9 cellular contexts compared by ENCODE assay signal in the genomic region with DNA sequence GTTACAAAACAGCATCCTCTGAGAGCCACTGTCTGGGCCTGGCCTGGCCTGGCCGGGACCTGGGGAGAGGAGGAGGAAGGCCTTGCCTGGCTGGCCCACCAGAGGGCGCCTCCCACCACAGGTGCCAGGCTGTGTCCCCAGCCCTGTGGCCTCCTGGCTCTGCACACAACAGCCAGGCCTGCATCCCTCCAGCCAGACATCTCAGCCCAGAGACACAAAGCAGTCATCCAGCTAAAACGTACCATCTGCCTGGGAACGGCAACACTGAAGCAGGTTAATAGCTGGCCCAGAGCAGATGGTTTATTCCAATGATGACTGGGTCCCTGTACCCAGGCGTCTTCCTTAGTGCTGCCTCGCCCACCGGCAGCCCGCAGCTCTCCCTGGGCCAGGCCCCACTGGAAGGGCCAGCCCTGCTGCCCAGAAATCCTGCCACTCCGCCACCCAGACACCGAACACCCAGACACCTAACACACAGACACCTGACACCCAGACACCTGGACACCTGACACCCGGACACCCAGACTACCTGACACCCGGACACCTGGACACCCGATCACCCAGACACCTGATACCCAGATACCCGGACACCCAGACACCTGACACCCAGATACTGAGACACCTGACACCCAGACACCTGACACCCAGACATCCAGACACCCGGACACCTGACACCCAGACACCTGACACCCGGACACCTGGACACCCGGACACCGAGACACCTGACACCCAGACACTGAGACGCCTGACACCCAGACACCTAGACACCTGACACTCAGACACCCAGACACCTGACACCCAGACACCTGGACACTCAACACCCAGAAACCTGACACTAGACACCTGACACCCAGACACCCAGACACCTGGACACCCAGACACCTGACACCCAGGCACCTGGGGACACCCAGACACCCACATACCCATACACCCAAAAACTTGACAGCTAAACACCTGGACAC. TPM values are rescaled to one million over a fixed set of nuclear protein-coding genes. Genes with fewer than 3 reads are reported as not detected.
DNase-seq lines count a peak whose midpoint lies in the region; ATAC-seq and TF ChIP-seq lines count a peak whose summit lies in the region.
"Had no signal": no experiment of that assay in that cellular context is flagged by ENCODE, and none has a peak within 500 bp of the region (broad histone marks: within the 10 kb centered on the region; RNA-seq: fewer than 3 reads in every experiment).

No MANE protein-coding gene starts in this region.

- in situ Hi-C loops in KBM-7 (cut with MboI; ENCODE audit: low pct_unique_long_range_greater_than_20kb, low sequenced_read_pairs) = loop anchor here (25.0 kb wide), 1 partner anchor 483 kb away; the partner anchor contains the start of gene UQCRFS1

- H3K4me3 ChIP-seq in vagina = no peak overlapping the region

- peaks cover 5% of the 10 kb centered on the region for H3K9me3 ChIP-seq in vagina

- intact Hi-C loops in Right ventricle myocardium inferior (cut with DNase I) (loop anchor here (1.0 kb wide), 1 partner anchor 21 kb away; no protein-coding TSS in a partner anchor), posterior vena cava (cut with DNase I) (loop anchor here in 1 of 2 donors (5.0 kb wide), 1 partner anchor 83 kb away; no protein-coding TSS in a partner anchor), vagina (cut with DNase I) (no loop called here)

- H3K27me3 ChIP-seq in vagina = no peaks in the 10 kb centered on the region

- H3K27ac Mint-ChIP-seq in activated naive CD4-positive, alpha-beta T cell treated with anti-CD3 and anti-CD28 coated beads, Interleukin-2, amount 50 U/mL, for 72 hours = peak overlapping the region in 1 of 2 donors; percentile 80
- H3K27ac Mint-ChIP-seq: dendritic cell treated with granulocyte-macrophage colony-stimulating factor and Interleukin-4, amounts not matched to agents 40 ng/mL and 50 ng/mL, for 4 days had no signal

- TF ChIP-seq CTCF in vagina (IDR thresholded peaks at IDR 0.05) = peak; percentile 54 to 86 (median 56)

- peak overlapping the region; percentile 54 for H3K27ac ChIP-seq in vagina

- DNase-seq in DMS 273 (lab: John Stamatoyannopoulos, UW; ENCODE audit: unreplicated experiment) = peak; percentile 89
- peak; percentile 90 for DNase-seq in KBM-7
- DNase-seq in SKM-1 treated with dmso at 0.1 percent for 144 hours (lab: John Stamatoyannopoulos, UW; ENCODE audit: unreplicated experiment) = peak; percentile 90
- DNase-seq in activated naive CD4-positive, alpha-beta T cell treated with anti-CD3 and anti-CD28 coated beads, Interleukin-2, amount 50 U/mL, for 72 hours (ENCODE audit: low spot score in 2 of 2) = peak; percentile 79 to 82
- DNase-seq in Right ventricle myocardium inferior (ENCODE audit: missing footprints) = peak; percentile 91
- DNase-seq in posterior vena cava (ENCODE audit: low spot score) = peak; percentile 92
- peak in 1 of 2 donors; percentile 93 for DNase-seq in vagina (ENCODE audit: extremely low spot score in 2 of 2)

- no peaks in the 10 kb centered on the region for H3K36me3 ChIP-seq in vagina

- no peak for TF ChIP-seq POLR2A in vagina (IDR thresholded peaks at IDR 0.05)

- H3K36me3 Mint-ChIP-seq in activated naive CD4-positive, alpha-beta T cell treated with anti-CD3 and anti-CD28 coated beads, Interleukin-2, amount 50 U/mL, for 72 hours = peaks cover 0 to 9% of the 10 kb centered on the region in 2 donors

- no peaks in the 10 kb centered on the region for H3K9me3 Mint-ChIP-seq in activated naive CD4-positive, alpha-beta T cell treated with anti-CD3 and anti-CD28 coated beads, Interleukin-2, amount 50 U/mL, for 72 hours
- H3K9me3 Mint-ChIP-seq: dendritic cell treated with granulocyte-macrophage colony-stimulating factor and Interleukin-4, amounts not matched to agents 40 ng/mL and 50 ng/mL, for 4 days had no signal

- ATAC-seq in GM21515 (IDR thresholded peaks at IDR 0.05; ENCODE audit: unreplicated experiment) (peak; percentile 68), Right ventricle myocardium inferior (peak; percentile 97)
- ATAC-seq in activated naive CD4-positive, alpha-beta T cell treated with anti-CD3 and anti-CD28 coated beads, Interleukin-2, amount 50 U/mL, for 72 hours = peak; percentile 97 to 98

- H3K4me1 ChIP-seq in vagina = peaks cover 10% of the 10 kb centered on the region

RNA-seq across cellular contexts. Expression of gene C19orf12, which starts 20.1 kb away (rescaled TPM):
- 10 to 100 TPM; 30.9 to 33.9 TPM for total RNA-seq in activated naive CD4-positive, alpha-beta T cell treated with anti-CD3 and anti-CD28 coated beads, Interleukin-2, amount 50 U/mL, for 72 hours
- 64.2 TPM for total RNA-seq in Right ventricle myocardium inferior
- total RNA-seq in posterior vena cava = 10 to 100 TPM; 26.7 to 29.8 TPM
- 14.2 TPM for total RNA-seq in vagina

RNA-seq across cellular contexts. Expression of gene PLEKHF1, which starts 29.7 kb away (rescaled TPM):
- 10 to 100 TPM; 24.3 to 29.7 TPM for total RNA-seq in activated naive CD4-positive, alpha-beta T cell treated with anti-CD3 and anti-CD28 coated beads, Interleukin-2, amount 50 U/mL, for 72 hours
- 43.6 TPM for total RNA-seq in Right ventricle myocardium inferior
- 10 to 100 TPM; 20.7 to 21.0 TPM for total RNA-seq in posterior vena cava
- total RNA-seq in vagina = 37.1 TPM
